Comparison of ENCODE assay signal across 1 cellular context in the genomic region with DNA sequence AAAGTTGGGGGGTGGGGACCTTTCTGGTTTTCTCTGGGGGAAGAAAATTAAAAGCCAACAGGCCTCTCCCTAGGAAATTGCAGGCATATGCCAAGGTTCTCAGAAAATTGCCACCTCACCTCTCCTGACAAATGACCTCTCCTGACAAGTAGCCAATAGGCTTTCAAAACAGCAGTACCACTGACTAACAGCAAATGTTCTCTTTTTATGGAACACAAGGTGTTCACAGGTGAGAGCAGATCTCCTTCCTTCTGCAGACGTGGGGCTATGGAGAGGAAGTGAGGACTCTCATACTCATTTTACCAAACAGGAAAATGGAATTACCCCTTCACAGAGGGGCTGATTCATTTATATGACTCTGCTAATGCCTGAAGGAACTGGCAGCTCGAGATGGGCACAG.
TF ChIP-seq lines count a peak whose summit lies in the region.

No MANE protein-coding gene starts in this region.

TF ChIP-seq in A549, 52 proteins besides CTCF, POLR2A, EP300 and RAD21 (continued from another document):
- no peak for TF ChIP-seq MAFK (IDR thresholded peaks at IDR 0.05; ENCODE audit: partially characterized antibody)
